Comparison of ENCODE assay signal across 10 cellular contexts in the genomic region with DNA sequence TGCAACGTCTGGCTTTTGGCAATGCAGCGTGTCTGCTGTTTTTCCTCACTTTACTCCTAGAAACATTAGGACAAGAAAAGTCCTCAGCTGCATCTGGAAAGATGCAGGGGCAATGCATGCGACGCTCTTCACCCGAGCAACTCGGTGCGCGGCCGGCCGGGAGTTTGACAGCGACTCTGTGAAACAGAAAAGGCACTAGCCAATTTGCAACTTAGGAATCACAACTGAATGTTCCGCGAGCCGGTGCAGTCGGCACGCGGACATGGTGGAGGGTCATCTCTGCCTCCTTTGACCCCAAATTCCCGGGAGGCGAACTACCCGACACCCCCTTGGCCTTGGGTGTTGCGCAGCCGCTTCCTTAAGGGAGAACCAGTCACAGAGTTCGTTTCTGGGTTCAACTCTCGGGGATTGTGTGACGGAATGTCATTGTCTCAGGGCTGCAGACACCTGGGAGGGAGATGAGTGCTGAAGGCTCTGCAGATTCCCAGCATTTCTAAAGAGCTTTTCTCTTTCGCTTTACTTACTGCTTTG. TPM values are rescaled to one million over a fixed set of nuclear protein-coding genes. Genes with fewer than 3 reads are reported as not detected.
DNase-seq lines count a peak whose midpoint lies in the region; ATAC-seq, FAIRE-seq and TF ChIP-seq lines count a peak whose summit lies in the region.
"Had no signal": no experiment of that assay in that cellular context is flagged by ENCODE, and none has a peak within 500 bp of the region (broad histone marks: within the 10 kb centered on the region; RNA-seq: fewer than 3 reads in every experiment).

No MANE protein-coding gene starts in this region.

- no peak for TF ChIP-seq POLR2A in A549 (IDR thresholded peaks at IDR 0.05; ENCODE audit: low read length)

- H3K4me1 ChIP-seq in A549: peaks cover 10% of the 10 kb centered on the region; the same call in 2 of the 3 replicates

- CTCF ChIA-PET in A549 (lab: Yijun Ruan, JAX): interaction anchor here (1.4 kb wide), 1 partner anchor 12 kb away, joined by 4 read pairs; no protein-coding TSS in a partner anchor
- CTCF ChIA-PET in activated CD4-positive, alpha-beta memory T cell treated with anti-CD3 and anti-CD28 coated beads for 36 hours (lab: Charles Lee): no interaction called here

- no peak for FAIRE-seq in A549 (lab: Jason Lieb, UNC)

- H3K4me1 Mint-ChIP-seq in activated CD4-positive, alpha-beta memory T cell treated with anti-CD3 and anti-CD28 coated beads for 36 hours (ENCODE audit: low read depth): peaks cover 32% of the 10 kb centered on the region

- H3K9me3 ChIP-seq in A549: no peaks in the 10 kb centered on the region

- intact Hi-C loops in activated CD4-positive, alpha-beta memory T cell treated with anti-CD3 and anti-CD28 coated beads for 36 hours (cut with micrococcal nuclease): loop anchor here (1.0 kb wide), 1 partner anchor 10 kb away; the partner anchor contains the start of gene NR4A2

- TF ChIP-seq RAD21 in A549 (conservative IDR thresholded peaks at IDR 0.05 in 1 of 2, IDR thresholded peaks at IDR 0.05 in 1 of 2): no peak

- DNase-seq in A549 (ENCODE audit: low read depth in 1 of 2, low spot score in 1 of 2): no peak
- no peak for DNase-seq in activated CD4-positive, alpha-beta memory T cell treated with anti-CD3 and anti-CD28 coated beads for 36 hours
- DNase-seq in left kidney (ENCODE audit: low read depth, low spot score): peak; percentile 57
- DNase-seq in NOMO-1 treated with dmso at 0.1 percent for 144 hours (lab: John Stamatoyannopoulos, UW; ENCODE audit: unreplicated experiment): no peak
- no peak for DNase-seq in GM20000 (ENCODE audit: low spot score)
- DNase-seq in superior temporal gyrus (ENCODE audit: extremely low spot score): no peak
- DNase-seq in activated CD4-positive, alpha-beta T cell treated with anti-CD3 and anti-CD28 coated beads, Interleukin-2, amount 50 U/mL, for 48 hours: no peak
- DNase-seq: left cardiac atrium; NK-92 treated with Interleukin-12 subunit alpha and Interleukin-12 subunit beta, amount 100 ng/mL, for 24 hours had no signal

- POLR2A ChIA-PET in A549 (lab: Yijun Ruan, JAX): no interaction called here
- POLR2A ChIA-PET in activated CD4-positive, alpha-beta memory T cell treated with anti-CD3 and anti-CD28 coated beads for 36 hours (lab: Charles Lee): no interaction called here

- WGBS in A549 (ENCODE audit: missing lambda C conversion rate): 89% methylated on average over 26 of the region's 26 CpGs

- peak in 1 of 2 experiments; percentile 1; a peak in 1 of 6 replicates for ATAC-seq in A549
- peak; percentile 12 for ATAC-seq in GM19467 (IDR thresholded peaks at IDR 0.05; ENCODE audit: unreplicated experiment)
- ATAC-seq: left cardiac atrium had no signal

- H3K4me3 Mint-ChIP-seq in activated CD4-positive, alpha-beta memory T cell treated with anti-CD3 and anti-CD28 coated beads for 36 hours: peak overlapping the region; percentile 65

- H3K4me2 ChIP-seq in A549: no peak overlapping the region

- no peak for TF ChIP-seq EP300 in A549 (IDR thresholded peaks at IDR 0.05)

- H3K27ac Mint-ChIP-seq in activated CD4-positive, alpha-beta memory T cell treated with anti-CD3 and anti-CD28 coated beads for 36 hours: no peak overlapping the region

- H3K27ac ChIP-seq in A549: no peak overlapping the region

- peaks cover 35% of the 10 kb centered on the region for H3K36me3 Mint-ChIP-seq in activated CD4-positive, alpha-beta memory T cell treated with anti-CD3 and anti-CD28 coated beads for 36 hours

- TF ChIP-seq CTCF in A549 (IDR thresholded peaks at IDR 0.05): no peak
- TF ChIP-seq CTCF in GM20000 (IDR thresholded peaks at IDR 0.05; ENCODE audit: extremely low read depth, missing control alignments): no peak

- no peak overlapping the region for H3K4me3 ChIP-seq in A549

- H3K27me3 Mint-ChIP-seq in activated CD4-positive, alpha-beta memory T cell treated with anti-CD3 and anti-CD28 coated beads for 36 hours: peaks cover 51% of the 10 kb centered on the region

- no peaks in the 10 kb centered on the region for H3K9me3 Mint-ChIP-seq in activated CD4-positive, alpha-beta memory T cell treated with anti-CD3 and anti-CD28 coated beads for 36 hours

TF ChIP-seq in A549, 52 proteins besides CTCF, POLR2A, EP300 and RAD21:
- TF ChIP-seq POLR2AphosphoS2 (conservative IDR thresholded peaks at IDR 0.05; ENCODE audit: low read length): 0 out of 2 replicates have a peak, but pooled peaks have one; percentile 11
- no peak for TF ChIP-seq HMGXB4 (CRISPR knock-in tag; IDR thresholded peaks at IDR 0.05; ENCODE audit: borderline replicate concordance)
- TF ChIP-seq EHF (CRISPR knock-in tag; IDR thresholded peaks at IDR 0.05): no peak
- no peak for TF ChIP-seq TFCP2L1 (CRISPR knock-in tag; IDR thresholded peaks at IDR 0.05)
- no peak for TF ChIP-seq FOSB (CRISPR knock-in tag; IDR thresholded peaks at IDR 0.05)
- TF ChIP-seq HEYL (CRISPR knock-in tag; IDR thresholded peaks at IDR 0.05): no peak
- TF ChIP-seq HOXA7 (CRISPR knock-in tag; IDR thresholded peaks at IDR 0.05): no peak

RNA-seq across cellular contexts. Expression of gene NR4A2, which starts 9.8 kb away (rescaled TPM):
- polyA plus RNA-seq in A549 (2011; rRNA removed) (7.3 and 9.7 TPM in 2 replicates), A549 (2017; fragmentation: RNase III; extraction: RNeasy Plus Mini Kit Qiagen cat#74134 plus additional on column Dnase treatment) (1.2 to 2.3 TPM (median 1.9 TPM) in 3 replicates)
- 6.7 and 12.4 TPM in 2 replicates for polyA plus RNA-seq in A549 (2012; cell fraction: cytosol; rRNA removed)
- 40.9 and 44.7 TPM in 2 replicates for polyA plus RNA-seq in A549 (2012; cell fraction: nucleus; rRNA removed)
- polyA minus RNA-seq in A549 (2011; rRNA and poly(A)+ RNA removed): 23.9 and 29.1 TPM in 2 replicates
- 10 to 100 TPM in 1 of 2 experiments, 1 to 10 TPM in 1; 9.3 to 10.0 TPM for total RNA-seq in activated CD4-positive, alpha-beta memory T cell treated with anti-CD3 and anti-CD28 coated beads for 36 hours
